In the genomic region with DNA sequence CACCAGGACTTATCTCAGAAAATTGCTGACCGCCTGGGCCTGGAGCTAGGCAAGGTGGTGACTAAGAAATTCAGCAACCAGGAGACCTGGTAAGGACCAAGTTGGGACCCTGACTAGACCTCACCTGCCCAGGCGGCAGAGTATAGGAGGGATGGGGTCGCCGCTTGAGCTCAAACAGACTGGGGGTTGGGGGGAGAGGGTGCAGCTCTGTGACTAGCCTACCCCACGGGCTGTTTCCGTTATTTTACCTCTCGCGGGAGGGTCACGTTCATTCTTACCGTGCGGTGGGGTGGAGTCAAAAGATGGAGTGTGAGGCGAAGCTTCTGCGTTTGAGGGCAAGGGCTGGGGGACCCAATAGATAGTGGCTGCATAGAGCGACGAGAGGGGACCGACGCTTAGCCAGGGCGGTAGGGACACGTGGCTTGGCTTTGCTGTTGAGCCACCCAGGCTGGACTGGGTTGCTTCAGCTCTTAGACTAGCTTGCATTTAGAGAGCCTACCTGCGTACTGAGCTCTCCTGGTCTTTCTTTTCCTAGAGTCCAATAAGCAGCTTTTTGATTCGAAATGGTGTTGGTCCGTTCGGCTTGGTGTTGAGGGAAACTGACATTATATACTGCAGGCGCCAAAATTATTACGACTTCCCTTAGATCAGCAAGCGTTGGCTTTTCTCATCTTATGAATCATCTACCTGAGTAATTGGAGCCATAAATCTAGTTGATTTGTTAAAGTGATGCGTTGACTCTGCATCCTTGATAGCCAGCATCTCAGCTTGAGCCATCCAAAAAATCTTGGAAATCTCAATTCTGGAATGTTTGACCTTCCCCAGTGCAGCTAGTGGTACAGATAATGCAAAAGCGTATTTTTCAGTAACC, we compare ENCODE assay signal across 1 cellular context.
TF ChIP-seq lines count a peak whose summit lies in the region.

No MANE protein-coding gene starts in this region.

TF ChIP-seq in SK-N-SH, 30 proteins besides CTCF, POLR2A, EP300 and RAD21 (continued from another document):
- TF ChIP-seq REST (IDR thresholded peaks at IDR 0.05; ENCODE audit: low read depth, low read length) (no peak), TCF12 (IDR thresholded peaks at IDR 0.05) (no peak), POLR2AphosphoS5 (IDR thresholded peaks at IDR 0.05; ENCODE audit: low read depth, low read length) (no peak), FOXM1 (IDR thresholded peaks at IDR 0.05; ENCODE audit: low read depth) (no peak), ELF1 (IDR thresholded peaks at IDR 0.05) (no peak), MXI1 (IDR thresholded peaks at IDR 0.05; ENCODE audit: low read depth, low read length) (peak; percentile 76)
- TF ChIP-seq, protein P1, sequence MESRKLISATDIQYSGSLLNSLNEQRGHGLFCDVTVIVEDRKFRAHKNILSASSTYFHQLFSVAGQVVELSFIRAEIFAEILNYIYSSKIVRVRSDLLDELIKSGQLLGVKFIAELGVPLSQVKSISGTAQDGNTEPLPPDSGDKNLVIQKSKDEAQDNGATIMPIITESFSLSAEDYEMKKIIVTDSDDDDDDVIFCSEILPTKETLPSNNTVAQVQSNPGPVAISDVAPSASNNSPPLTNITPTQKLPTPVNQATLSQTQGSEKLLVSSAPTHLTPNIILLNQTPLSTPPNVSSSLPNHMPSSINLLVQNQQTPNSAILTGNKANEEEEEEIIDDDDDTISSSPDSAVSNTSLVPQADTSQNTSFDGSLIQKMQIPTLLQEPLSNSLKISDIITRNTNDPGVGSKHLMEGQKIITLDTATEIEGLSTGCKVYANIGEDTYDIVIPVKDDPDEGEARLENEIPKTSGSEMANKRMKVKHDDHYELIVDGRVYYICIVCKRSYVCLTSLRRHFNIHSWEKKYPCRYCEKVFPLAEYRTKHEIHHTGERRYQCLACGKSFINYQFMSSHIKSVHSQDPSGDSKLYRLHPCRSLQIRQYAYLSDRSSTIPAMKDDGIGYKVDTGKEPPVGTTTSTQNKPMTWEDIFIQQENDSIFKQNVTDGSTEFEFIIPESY (IDR thresholded peaks at IDR 0.05; ENCODE audit: borderline replicate concordance, low read depth) = 0 out of 2 replicates have a peak, but pooled peaks have one; percentile 34
TF ChIP-seq in SK-N-SH: peak in this region for 5.
